In the genomic region with DNA sequence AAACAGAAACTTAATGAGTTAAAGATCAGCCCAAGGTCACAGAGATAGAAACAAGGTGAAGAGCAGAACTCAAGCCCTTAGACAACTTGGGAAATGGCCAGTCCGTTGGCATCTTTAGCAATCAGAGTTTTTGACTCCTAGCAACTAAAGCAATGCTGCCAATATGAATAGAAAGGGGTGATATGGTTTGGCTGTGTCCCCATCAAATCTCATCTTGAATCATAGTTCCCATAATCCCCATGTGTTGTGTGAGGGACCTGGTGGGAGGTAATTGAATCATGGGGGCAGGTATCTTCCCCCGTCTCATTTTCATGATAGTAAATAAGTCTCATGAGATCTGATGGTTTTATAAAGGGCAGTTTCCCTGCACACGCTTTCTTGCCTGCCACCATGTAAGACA, we compare ENCODE assay signal across 4 cellular contexts.
"Had no signal": no experiment of that assay in that cellular context is flagged by ENCODE, and none has a peak within 500 bp of the region (broad histone marks: within the 10 kb centered on the region; RNA-seq: fewer than 3 reads in every experiment).

No MANE protein-coding gene starts in this region.

- H3K4me1 Mint-ChIP-seq: IgD-negative memory B cell had no signal

- H3K27ac ChIP-seq: HL-60 had no signal

- H3K4me3 ChIP-seq: K562 had no signal

- H3K27ac Mint-ChIP-seq: IgD-negative memory B cell had no signal

- H3K4me3 Mint-ChIP-seq: IgD-negative memory B cell had no signal

- H3K36me3 Mint-ChIP-seq: IgD-negative memory B cell had no signal

- DNase-seq: IMR-90 had no signal
